14 cellular contexts compared by ENCODE assay signal in the genomic region with DNA sequence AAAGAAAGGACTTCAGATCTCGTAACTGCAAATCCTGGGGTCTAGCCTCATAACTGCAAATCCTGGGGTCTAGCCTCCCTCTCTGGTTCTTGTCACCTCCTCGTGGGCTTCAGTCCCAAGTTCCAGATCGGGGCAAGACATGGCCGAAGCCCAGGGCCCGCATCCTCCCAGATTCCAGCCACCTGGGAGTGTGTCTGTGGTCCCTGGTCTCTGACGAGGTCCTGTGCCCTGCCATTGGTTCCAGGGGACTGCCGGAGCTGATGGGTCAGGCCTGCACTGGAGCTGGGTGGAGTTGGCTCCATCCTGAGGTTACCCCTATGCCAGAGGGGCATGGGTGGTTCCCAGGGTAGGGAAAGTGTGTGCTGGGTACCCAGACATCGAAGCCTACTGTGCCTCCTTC.
"Had no signal": no experiment of that assay in that cellular context is flagged by ENCODE, and none has a peak within 500 bp of the region (broad histone marks: within the 10 kb centered on the region; RNA-seq: fewer than 3 reads in every experiment).

No MANE protein-coding gene starts in this region.

- H3K9me3 ChIP-seq: mucosa of descending colon, tibial artery, upper lobe of left lung had no signal

- H3K27me3 ChIP-seq: foreskin keratinocyte, hepatocyte, neural progenitor cell, upper lobe of left lung had no signal

- H3K4me2 ChIP-seq: hepatocyte, neural progenitor cell had no signal

- H3K79me2 ChIP-seq: hepatocyte, parathyroid adenoma had no signal

- ATAC-seq: effector memory CD8-positive, alpha-beta T cell; foreskin keratinocyte; mucosa of descending colon; naive thymus-derived CD8-positive, alpha-beta T cell; stimulated activated naive CD8-positive, alpha-beta T cell treated with anti-CD3 and anti-CD28 coated beads, Interleukin-15, Interleukin-2, amounts not matched to agents 100 U/mL and 50 U/mL, for 24 hours had no signal

- H3K4me3 ChIP-seq: hepatocyte, mucosa of descending colon, neural progenitor cell, tibial artery, upper lobe of left lung had no signal

- H3K36me3 ChIP-seq: neural progenitor cell, tibial artery, upper lobe of left lung had no signal

- H3K4me1 ChIP-seq: foreskin keratinocyte, neural progenitor cell, parathyroid adenoma, tibial artery, upper lobe of left lung had no signal

- H2AFZ ChIP-seq: hepatocyte, neural progenitor cell, parathyroid adenoma had no signal

- H3K27ac ChIP-seq: foreskin keratinocyte, hepatocyte, neural progenitor cell, parathyroid adenoma, tibial artery, upper lobe of left lung had no signal

- H3K9ac ChIP-seq: neural progenitor cell, parathyroid adenoma had no signal

- FAIRE-seq: bronchial epithelial cell, small intestine had no signal

- DNase-seq: effector memory CD8-positive, alpha-beta T cell; foreskin keratinocyte; mucosa of descending colon; naive thymus-derived CD8-positive, alpha-beta T cell; occipital lobe; small intestine; stimulated activated CD4-positive, alpha-beta T cell treated with anti-CD3 and anti-CD28 coated beads, Interleukin-2, amount 100 ng/mL, for 48 hours; stimulated activated naive CD8-positive, alpha-beta T cell treated with anti-CD3 and anti-CD28 coated beads, Interleukin-15, Interleukin-2, amounts not matched to agents 100 U/mL and 50 U/mL, for 24 hours; tibial artery; upper lobe of left lung had no signal
